In genomic region chr17:82845163-82845807, GRCh38 we compare ENCODE assay signal across 17 cellular contexts. TPM values are rescaled to one million over a fixed set of nuclear protein-coding genes. Genes with fewer than 3 reads are reported as not detected.
DNase-seq lines count a peak whose midpoint lies in the region; ATAC-seq, FAIRE-seq and TF ChIP-seq lines count a peak whose summit lies in the region.
"Had no signal": no experiment of that assay in that cellular context is flagged by ENCODE, and none has a peak within 500 bp of the region (broad histone marks: within the 10 kb centered on the region; RNA-seq: fewer than 3 reads in every experiment).

No MANE protein-coding gene starts in this region.

- intact Hi-C loops in right cardiac atrium (cut with DNase I): no loop called here

- H2AFZ ChIP-seq in parathyroid adenoma: no peak overlapping the region

- no peak for FAIRE-seq in D721Med (lab: Jason Lieb, UNC)
- FAIRE-seq: keratinocyte, RCC 7860, urothelium cell line had no signal

- H3K27me3 ChIP-seq in right cardiac atrium (ENCODE audit: control insufficient read depth, insufficient read depth) (no peaks in the 10 kb centered on the region), parathyroid adenoma (ENCODE audit: control insufficient read depth, insufficient read depth, low read length) (no peaks in the 10 kb centered on the region)

- TF ChIP-seq CTCF in choroid plexus epithelial cell (conservative IDR thresholded peaks at IDR 0.05; ENCODE audit: low read depth, low read length): no peak
- TF ChIP-seq CTCF in parathyroid adenoma (IDR thresholded peaks at IDR 0.05): no peak
- TF ChIP-seq CTCF in D721Med (IDR thresholded peaks at IDR 0.05; ENCODE audit: insufficient read depth, missing control alignments): no peak

- no peaks in the 10 kb centered on the region for H3K36me3 ChIP-seq in parathyroid adenoma (ENCODE audit: control insufficient read depth, insufficient read depth, low read length)

- peak; percentile 27 for DNase-seq in CMK (ENCODE audit: low read depth)
- peak; percentile 74 for DNase-seq in choroid plexus epithelial cell (ENCODE audit: low read depth)
- peak; percentile 84 to 87 (median 87) for DNase-seq in right cardiac atrium
- DNase-seq in NCI-H2196 treated with DMSO at 0.1 percent for 48 hours (lab: John Stamatoyannopoulos, UW; ENCODE audit: unreplicated experiment): no peak
- DNase-seq in D721Med (ENCODE audit: insufficient read length, low spot score): no peak
- DNase-seq in SKM-1 (lab: John Stamatoyannopoulos, UW; ENCODE audit: unreplicated experiment): no peak
- DNase-seq: ACHN; activated CD8-positive, alpha-beta memory T cell treated with anti-CD3 and anti-CD28 coated beads for 24 hours; activated naive CD4-positive, alpha-beta T cell treated with anti-CD3 and anti-CD28 coated beads for 36 hours; cortex of kidney; NCI-H510A had no signal

- H3K9me3 ChIP-seq in right cardiac atrium (ENCODE audit: control insufficient read depth, low read length): no peaks in the 10 kb centered on the region
- H3K9me3 ChIP-seq in parathyroid adenoma (ENCODE audit: control insufficient read depth, low read length): no peaks in the 10 kb centered on the region

- ATAC-seq in right cardiac atrium (peak; percentile 91 to 96), GM18868 (IDR thresholded peaks at IDR 0.05; ENCODE audit: unreplicated experiment) (no peak)

- peak overlapping the region; percentile 9 for H3K4me2 ChIP-seq in parathyroid adenoma (ENCODE audit: low read length)

- H3K27ac ChIP-seq in right cardiac atrium (ENCODE audit: low read length) (peak overlapping the region; percentile 68), parathyroid adenoma (peak overlapping the region; percentile 54)

- H3K79me2 ChIP-seq in parathyroid adenoma: peaks cover 23% of the 10 kb centered on the region

- H3K4me1 ChIP-seq in right cardiac atrium (ENCODE audit: control insufficient read depth, insufficient read depth, low read length) (peaks cover 2% of the 10 kb centered on the region), parathyroid adenoma (peaks cover 5% of the 10 kb centered on the region)

- no peak overlapping the region for H3K9ac ChIP-seq in parathyroid adenoma

- H3K4me3 ChIP-seq in choroid plexus epithelial cell (ENCODE audit: low read depth, low read length) (peak overlapping the region; percentile 63), right cardiac atrium (ENCODE audit: low read length) (no peak overlapping the region), parathyroid adenoma (ENCODE audit: low read depth, low read length) (no peak overlapping the region)

- 64% methylated on average over 24 of the region's 24 CpGs for WGBS in right cardiac atrium

RNA-seq across cellular contexts. Expression of gene ZNF750, which starts 5.5 kb away (rescaled TPM):
- total RNA-seq in right cardiac atrium: not detected
- 0.07 TPM for polyA plus RNA-seq in right cardiac atrium
- total RNA-seq: activated naive CD4-positive, alpha-beta T cell treated with anti-CD3 and anti-CD28 coated beads for 36 hours had no signal
- polyA plus RNA-seq: neural cell had no signal

Comparison
In these comparisons a context has a peak if more than half of its experiments do, and no peak if none do; other contexts are left out.
1. DNase-seq: peak in CMK (single experiment), choroid plexus epithelial cell (single experiment) and right cardiac atrium (3 of 3); none in NCI-H2196 treated with DMSO at 0.1 percent for 48 hours (single experiment), D721Med (single experiment) and SKM-1 (single experiment).